14 cellular contexts compared by ENCODE assay signal in genomic region chr20:21389368-21389767, GRCh38.
DNase-seq lines count a peak whose midpoint lies in the region; TF ChIP-seq lines count a peak whose summit lies in the region.
"Had no signal": no experiment of that assay in that cellular context is flagged by ENCODE, and none has a peak within 500 bp of the region (broad histone marks: within the 10 kb centered on the region; RNA-seq: fewer than 3 reads in every experiment).

No MANE protein-coding gene starts in this region.

- DNase-seq in AG09319 (ENCODE audit: extremely low read depth, low read depth) (peak; percentile 10), SK-N-MC (ENCODE audit: low read depth, low spot score) (no peak), fibroblast of gingiva (ENCODE audit: low read depth) (peak; percentile 71), posterior cingulate gyrus (no peak)
- no peak for DNase-seq in activated CD4-positive, alpha-beta T cell treated with anti-CD3 and anti-CD28 coated beads for 1 hour
- no peak for DNase-seq in activated CD8-positive, alpha-beta memory T cell treated with anti-CD3 and anti-CD28 coated beads for 24 hours
- DNase-seq: BE2C; CD4-positive, alpha-beta memory T cell; COR-L47; DMS153; DMS79 treated with DMSO at 0.1 percent for 48 hours; EL had no signal

- peak overlapping the region; percentile 7 for H3K9ac ChIP-seq in SK-N-MC (ENCODE audit: insufficient read length)

- intact Hi-C loops in posterior cingulate gyrus (cut with DNase I), result no loop called here

- no peak for TF ChIP-seq CTCF in AG09319 (IDR thresholded peaks at IDR 0.05; ENCODE audit: low read depth, low read length)

- H3K36me3 ChIP-seq in SK-N-MC (ENCODE audit: insufficient read depth, low read length), result peaks cover 49% of the 10 kb centered on the region

- H3K27ac ChIP-seq in SK-N-MC, result peak overlapping the region; percentile 94
- H3K27ac ChIP-seq: C4-2B had no signal

- H3K4me3 ChIP-seq in SK-N-MC, result peak overlapping the region; percentile 50
- H3K4me3 ChIP-seq: HAP-1 had no signal

- no peaks in the 10 kb centered on the region for H3K9me3 ChIP-seq in SK-N-MC (ENCODE audit: low read depth, low read length)
- H3K9me3 ChIP-seq: BE2C, HAP-1 had no signal

Comparison
In these comparisons a context has a peak if more than half of its experiments do, and no peak if none do; other contexts are left out.
1. DNase-seq: peak in AG09319 (single experiment) and fibroblast of gingiva (single experiment); none in SK-N-MC (single experiment), posterior cingulate gyrus (0 of 10), activated CD4-positive, alpha-beta T cell treated with anti-CD3 and anti-CD28 coated beads for 1 hour (single experiment) and activated CD8-positive, alpha-beta memory T cell treated with anti-CD3 and anti-CD28 coated beads for 24 hours (single experiment).